1 cellular context compared by ENCODE assay signal in the genomic region with DNA sequence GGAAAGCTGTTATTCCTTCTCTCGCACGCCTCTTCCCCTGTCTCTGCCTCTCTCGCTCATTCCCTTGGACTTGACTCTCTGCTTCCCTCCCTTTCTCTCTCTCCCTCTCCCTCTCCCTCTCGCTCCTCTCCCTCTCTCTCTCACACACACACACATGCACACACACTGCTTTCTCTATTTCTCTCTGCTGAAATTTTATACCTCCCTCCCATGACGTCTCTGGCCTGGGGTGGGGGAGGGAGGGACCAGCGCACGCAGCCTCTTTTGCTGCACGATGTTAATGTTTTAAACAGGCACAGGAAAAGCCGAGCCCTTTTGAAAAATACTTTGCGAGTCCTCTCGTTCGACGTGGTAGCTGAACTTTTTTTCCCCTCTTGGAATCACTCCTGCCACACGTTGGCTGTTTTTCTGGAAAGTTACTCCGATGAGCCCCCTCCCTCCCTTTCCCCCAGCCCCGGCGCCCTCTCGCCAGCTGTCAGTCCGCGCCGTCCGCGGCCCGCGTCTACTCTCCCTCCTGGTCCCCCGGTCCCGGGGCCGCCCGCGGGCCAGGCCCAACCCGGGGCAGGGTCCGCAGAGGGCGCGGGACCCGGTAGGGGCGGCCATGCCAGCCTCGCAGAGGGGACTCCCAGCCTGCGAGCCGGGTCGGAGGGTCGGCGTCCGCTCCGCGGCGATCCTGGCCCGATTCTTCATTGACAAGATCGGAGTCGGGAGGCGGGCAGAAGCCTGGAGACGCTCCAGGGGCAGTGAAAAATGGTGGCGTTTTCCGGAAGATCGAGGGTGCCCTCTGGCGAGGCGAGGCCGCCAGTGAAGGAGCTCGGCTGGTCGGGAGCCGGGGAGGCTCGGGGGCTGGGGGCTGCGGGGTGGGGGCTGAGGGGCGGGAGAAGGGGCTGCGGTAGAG.
TF ChIP-seq lines count a peak whose summit lies in the region.

A gene (minus strand): TSS at position 170 of the 898 bp plus-strand sequence. CDS start 1,102 bp downstream, outside the sequence.

TF ChIP-seq in WTC11, 78 proteins besides CTCF, POLR2A, EP300 and RAD21 (continued from another document):
- TF ChIP-seq, protein P1, sequence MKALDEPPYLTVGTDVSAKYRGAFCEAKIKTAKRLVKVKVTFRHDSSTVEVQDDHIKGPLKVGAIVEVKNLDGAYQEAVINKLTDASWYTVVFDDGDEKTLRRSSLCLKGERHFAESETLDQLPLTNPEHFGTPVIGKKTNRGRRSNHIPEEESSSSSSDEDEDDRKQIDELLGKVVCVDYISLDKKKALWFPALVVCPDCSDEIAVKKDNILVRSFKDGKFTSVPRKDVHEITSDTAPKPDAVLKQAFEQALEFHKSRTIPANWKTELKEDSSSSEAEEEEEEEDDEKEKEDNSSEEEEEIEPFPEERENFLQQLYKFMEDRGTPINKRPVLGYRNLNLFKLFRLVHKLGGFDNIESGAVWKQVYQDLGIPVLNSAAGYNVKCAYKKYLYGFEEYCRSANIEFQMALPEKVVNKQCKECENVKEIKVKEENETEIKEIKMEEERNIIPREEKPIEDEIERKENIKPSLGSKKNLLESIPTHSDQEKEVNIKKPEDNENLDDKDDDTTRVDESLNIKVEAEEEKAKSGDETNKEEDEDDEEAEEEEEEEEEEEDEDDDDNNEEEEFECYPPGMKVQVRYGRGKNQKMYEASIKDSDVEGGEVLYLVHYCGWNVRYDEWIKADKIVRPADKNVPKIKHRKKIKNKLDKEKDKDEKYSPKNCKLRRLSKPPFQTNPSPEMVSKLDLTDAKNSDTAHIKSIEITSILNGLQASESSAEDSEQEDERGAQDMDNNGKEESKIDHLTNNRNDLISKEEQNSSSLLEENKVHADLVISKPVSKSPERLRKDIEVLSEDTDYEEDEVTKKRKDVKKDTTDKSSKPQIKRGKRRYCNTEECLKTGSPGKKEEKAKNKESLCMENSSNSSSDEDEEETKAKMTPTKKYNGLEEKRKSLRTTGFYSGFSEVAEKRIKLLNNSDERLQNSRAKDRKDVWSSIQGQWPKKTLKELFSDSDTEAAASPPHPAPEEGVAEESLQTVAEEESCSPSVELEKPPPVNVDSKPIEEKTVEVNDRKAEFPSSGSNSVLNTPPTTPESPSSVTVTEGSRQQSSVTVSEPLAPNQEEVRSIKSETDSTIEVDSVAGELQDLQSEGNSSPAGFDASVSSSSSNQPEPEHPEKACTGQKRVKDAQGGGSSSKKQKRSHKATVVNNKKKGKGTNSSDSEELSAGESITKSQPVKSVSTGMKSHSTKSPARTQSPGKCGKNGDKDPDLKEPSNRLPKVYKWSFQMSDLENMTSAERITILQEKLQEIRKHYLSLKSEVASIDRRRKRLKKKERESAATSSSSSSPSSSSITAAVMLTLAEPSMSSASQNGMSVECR (CRISPR knock-in tag; IDR thresholded peaks at IDR 0.05; ENCODE audit: borderline replicate concordance): 0 out of 2 replicates have a peak, but pooled peaks have one; percentile 59
- TF ChIP-seq TP53 (CRISPR knock-in tag; IDR thresholded peaks at IDR 0.05) (no peak), TEAD4 (CRISPR knock-in tag; IDR thresholded peaks at IDR 0.05) (no peak), CREB1 (CRISPR knock-in tag; IDR thresholded peaks at IDR 0.05) (no peak), FOXP1 (CRISPR knock-in tag; IDR thresholded peaks at IDR 0.05; ENCODE audit: borderline replicate concordance) (no peak), ZNF416 (CRISPR knock-in tag; IDR thresholded peaks at IDR 0.05) (no peak), NR2C2 (CRISPR knock-in tag; IDR thresholded peaks at IDR 0.05) (no peak), TEAD1 (CRISPR knock-in tag; IDR thresholded peaks at IDR 0.05) (no peak), ZNF671 (CRISPR knock-in tag; IDR thresholded peaks at IDR 0.05) (no peak), SMAD4 (CRISPR knock-in tag; IDR thresholded peaks at IDR 0.05) (no peak), ZNF121 (CRISPR knock-in tag; IDR thresholded peaks at IDR 0.05) (no peak), NFE2L1 (CRISPR knock-in tag; IDR thresholded peaks at IDR 0.05) (no peak), SMAD3 (CRISPR knock-in tag; IDR thresholded peaks at IDR 0.05; ENCODE audit: borderline replicate concordance) (no peak), ATF1 (CRISPR knock-in tag; IDR thresholded peaks at IDR 0.05) (no peak), FOXK1 (CRISPR knock-in tag; IDR thresholded peaks at IDR 0.05) (0 out of 2 replicates have a peak, but pooled peaks have one; percentile 3), FOXJ3 (CRISPR knock-in tag; IDR thresholded peaks at IDR 0.05; ENCODE audit: borderline replicate concordance) (no peak), ZNF138 (CRISPR knock-in tag; conservative IDR thresholded peaks at IDR 0.05) (no peak), HMGA2 (CRISPR knock-in tag; IDR thresholded peaks at IDR 0.05) (no peak)
- TF ChIP-seq, protein P2, sequence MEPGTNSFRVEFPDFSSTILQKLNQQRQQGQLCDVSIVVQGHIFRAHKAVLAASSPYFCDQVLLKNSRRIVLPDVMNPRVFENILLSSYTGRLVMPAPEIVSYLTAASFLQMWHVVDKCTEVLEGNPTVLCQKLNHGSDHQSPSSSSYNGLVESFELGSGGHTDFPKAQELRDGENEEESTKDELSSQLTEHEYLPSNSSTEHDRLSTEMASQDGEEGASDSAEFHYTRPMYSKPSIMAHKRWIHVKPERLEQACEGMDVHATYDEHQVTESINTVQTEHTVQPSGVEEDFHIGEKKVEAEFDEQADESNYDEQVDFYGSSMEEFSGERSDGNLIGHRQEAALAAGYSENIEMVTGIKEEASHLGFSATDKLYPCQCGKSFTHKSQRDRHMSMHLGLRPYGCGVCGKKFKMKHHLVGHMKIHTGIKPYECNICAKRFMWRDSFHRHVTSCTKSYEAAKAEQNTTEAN (CRISPR knock-in tag; IDR thresholded peaks at IDR 0.05): no peak
- TF ChIP-seq, protein P3, sequence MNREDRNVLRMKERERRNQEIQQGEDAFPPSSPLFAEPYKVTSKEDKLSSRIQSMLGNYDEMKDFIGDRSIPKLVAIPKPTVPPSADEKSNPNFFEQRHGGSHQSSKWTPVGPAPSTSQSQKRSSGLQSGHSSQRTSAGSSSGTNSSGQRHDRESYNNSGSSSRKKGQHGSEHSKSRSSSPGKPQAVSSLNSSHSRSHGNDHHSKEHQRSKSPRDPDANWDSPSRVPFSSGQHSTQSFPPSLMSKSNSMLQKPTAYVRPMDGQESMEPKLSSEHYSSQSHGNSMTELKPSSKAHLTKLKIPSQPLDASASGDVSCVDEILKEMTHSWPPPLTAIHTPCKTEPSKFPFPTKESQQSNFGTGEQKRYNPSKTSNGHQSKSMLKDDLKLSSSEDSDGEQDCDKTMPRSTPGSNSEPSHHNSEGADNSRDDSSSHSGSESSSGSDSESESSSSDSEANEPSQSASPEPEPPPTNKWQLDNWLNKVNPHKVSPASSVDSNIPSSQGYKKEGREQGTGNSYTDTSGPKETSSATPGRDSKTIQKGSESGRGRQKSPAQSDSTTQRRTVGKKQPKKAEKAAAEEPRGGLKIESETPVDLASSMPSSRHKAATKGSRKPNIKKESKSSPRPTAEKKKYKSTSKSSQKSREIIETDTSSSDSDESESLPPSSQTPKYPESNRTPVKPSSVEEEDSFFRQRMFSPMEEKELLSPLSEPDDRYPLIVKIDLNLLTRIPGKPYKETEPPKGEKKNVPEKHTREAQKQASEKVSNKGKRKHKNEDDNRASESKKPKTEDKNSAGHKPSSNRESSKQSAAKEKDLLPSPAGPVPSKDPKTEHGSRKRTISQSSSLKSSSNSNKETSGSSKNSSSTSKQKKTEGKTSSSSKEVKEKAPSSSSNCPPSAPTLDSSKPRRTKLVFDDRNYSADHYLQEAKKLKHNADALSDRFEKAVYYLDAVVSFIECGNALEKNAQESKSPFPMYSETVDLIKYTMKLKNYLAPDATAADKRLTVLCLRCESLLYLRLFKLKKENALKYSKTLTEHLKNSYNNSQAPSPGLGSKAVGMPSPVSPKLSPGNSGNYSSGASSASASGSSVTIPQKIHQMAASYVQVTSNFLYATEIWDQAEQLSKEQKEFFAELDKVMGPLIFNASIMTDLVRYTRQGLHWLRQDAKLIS (CRISPR knock-in tag; IDR thresholded peaks at IDR 0.05; ENCODE audit: borderline replicate concordance): no peak
- TF ChIP-seq, protein P4, sequence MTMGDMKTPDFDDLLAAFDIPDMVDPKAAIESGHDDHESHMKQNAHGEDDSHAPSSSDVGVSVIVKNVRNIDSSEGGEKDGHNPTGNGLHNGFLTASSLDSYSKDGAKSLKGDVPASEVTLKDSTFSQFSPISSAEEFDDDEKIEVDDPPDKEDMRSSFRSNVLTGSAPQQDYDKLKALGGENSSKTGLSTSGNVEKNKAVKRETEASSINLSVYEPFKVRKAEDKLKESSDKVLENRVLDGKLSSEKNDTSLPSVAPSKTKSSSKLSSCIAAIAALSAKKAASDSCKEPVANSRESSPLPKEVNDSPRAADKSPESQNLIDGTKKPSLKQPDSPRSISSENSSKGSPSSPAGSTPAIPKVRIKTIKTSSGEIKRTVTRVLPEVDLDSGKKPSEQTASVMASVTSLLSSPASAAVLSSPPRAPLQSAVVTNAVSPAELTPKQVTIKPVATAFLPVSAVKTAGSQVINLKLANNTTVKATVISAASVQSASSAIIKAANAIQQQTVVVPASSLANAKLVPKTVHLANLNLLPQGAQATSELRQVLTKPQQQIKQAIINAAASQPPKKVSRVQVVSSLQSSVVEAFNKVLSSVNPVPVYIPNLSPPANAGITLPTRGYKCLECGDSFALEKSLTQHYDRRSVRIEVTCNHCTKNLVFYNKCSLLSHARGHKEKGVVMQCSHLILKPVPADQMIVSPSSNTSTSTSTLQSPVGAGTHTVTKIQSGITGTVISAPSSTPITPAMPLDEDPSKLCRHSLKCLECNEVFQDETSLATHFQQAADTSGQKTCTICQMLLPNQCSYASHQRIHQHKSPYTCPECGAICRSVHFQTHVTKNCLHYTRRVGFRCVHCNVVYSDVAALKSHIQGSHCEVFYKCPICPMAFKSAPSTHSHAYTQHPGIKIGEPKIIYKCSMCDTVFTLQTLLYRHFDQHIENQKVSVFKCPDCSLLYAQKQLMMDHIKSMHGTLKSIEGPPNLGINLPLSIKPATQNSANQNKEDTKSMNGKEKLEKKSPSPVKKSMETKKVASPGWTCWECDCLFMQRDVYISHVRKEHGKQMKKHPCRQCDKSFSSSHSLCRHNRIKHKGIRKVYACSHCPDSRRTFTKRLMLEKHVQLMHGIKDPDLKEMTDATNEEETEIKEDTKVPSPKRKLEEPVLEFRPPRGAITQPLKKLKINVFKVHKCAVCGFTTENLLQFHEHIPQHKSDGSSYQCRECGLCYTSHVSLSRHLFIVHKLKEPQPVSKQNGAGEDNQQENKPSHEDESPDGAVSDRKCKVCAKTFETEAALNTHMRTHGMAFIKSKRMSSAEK (CRISPR knock-in tag; IDR thresholded peaks at IDR 0.05; ENCODE audit: borderline replicate concordance): no peak
- TF ChIP-seq, protein P5, sequence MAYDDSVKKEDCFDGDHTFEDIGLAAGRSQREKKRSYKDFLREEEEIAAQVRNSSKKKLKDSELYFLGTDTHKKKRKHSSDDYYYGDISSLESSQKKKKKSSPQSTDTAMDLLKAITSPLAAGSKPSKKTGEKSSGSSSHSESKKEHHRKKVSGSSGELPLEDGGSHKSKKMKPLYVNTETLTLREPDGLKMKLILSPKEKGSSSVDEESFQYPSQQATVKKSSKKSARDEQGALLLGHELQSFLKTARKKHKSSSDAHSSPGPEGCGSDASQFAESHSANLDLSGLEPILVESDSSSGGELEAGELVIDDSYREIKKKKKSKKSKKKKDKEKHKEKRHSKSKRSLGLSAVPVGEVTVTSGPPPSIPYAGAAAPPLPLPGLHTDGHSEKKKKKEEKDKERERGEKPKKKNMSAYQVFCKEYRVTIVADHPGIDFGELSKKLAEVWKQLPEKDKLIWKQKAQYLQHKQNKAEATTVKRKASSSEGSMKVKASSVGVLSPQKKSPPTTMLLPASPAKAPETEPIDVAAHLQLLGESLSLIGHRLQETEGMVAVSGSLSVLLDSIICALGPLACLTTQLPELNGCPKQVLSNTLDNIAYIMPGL (CRISPR knock-in tag; IDR thresholded peaks at IDR 0.05): peak; percentile 95
- TF ChIP-seq, protein P6, sequence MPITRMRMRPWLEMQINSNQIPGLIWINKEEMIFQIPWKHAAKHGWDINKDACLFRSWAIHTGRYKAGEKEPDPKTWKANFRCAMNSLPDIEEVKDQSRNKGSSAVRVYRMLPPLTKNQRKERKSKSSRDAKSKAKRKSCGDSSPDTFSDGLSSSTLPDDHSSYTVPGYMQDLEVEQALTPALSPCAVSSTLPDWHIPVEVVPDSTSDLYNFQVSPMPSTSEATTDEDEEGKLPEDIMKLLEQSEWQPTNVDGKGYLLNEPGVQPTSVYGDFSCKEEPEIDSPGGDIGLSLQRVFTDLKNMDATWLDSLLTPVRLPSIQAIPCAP (CRISPR knock-in tag; IDR thresholded peaks at IDR 0.05): no peak
- TF ChIP-seq, protein P7, sequence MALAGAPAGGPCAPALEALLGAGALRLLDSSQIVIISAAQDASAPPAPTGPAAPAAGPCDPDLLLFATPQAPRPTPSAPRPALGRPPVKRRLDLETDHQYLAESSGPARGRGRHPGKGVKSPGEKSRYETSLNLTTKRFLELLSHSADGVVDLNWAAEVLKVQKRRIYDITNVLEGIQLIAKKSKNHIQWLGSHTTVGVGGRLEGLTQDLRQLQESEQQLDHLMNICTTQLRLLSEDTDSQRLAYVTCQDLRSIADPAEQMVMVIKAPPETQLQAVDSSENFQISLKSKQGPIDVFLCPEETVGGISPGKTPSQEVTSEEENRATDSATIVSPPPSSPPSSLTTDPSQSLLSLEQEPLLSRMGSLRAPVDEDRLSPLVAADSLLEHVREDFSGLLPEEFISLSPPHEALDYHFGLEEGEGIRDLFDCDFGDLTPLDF (CRISPR knock-in tag; IDR thresholded peaks at IDR 0.05): no peak
- TF ChIP-seq, protein P8, sequence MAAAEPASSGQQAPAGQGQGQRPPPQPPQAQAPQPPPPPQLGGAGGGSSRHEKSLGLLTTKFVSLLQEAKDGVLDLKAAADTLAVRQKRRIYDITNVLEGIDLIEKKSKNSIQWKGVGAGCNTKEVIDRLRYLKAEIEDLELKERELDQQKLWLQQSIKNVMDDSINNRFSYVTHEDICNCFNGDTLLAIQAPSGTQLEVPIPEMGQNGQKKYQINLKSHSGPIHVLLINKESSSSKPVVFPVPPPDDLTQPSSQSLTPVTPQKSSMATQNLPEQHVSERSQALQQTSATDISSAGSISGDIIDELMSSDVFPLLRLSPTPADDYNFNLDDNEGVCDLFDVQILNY (CRISPR knock-in tag; IDR thresholded peaks at IDR 0.05): no peak
- TF ChIP-seq, protein P9, sequence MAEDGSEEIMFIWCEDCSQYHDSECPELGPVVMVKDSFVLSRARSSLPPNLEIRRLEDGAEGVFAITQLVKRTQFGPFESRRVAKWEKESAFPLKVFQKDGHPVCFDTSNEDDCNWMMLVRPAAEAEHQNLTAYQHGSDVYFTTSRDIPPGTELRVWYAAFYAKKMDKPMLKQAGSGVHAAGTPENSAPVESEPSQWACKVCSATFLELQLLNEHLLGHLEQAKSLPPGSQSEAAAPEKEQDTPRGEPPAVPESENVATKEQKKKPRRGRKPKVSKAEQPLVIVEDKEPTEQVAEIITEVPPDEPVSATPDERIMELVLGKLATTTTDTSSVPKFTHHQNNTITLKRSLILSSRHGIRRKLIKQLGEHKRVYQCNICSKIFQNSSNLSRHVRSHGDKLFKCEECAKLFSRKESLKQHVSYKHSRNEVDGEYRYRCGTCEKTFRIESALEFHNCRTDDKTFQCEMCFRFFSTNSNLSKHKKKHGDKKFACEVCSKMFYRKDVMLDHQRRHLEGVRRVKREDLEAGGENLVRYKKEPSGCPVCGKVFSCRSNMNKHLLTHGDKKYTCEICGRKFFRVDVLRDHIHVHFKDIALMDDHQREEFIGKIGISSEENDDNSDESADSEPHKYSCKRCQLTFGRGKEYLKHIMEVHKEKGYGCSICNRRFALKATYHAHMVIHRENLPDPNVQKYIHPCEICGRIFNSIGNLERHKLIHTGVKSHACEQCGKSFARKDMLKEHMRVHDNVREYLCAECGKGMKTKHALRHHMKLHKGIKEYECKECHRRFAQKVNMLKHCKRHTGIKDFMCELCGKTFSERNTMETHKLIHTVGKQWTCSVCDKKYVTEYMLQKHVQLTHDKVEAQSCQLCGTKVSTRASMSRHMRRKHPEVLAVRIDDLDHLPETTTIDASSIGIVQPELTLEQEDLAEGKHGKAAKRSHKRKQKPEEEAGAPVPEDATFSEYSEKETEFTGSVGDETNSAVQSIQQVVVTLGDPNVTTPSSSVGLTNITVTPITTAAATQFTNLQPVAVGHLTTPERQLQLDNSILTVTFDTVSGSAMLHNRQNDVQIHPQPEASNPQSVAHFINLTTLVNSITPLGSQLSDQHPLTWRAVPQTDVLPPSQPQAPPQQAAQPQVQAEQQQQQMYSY (CRISPR knock-in tag; IDR thresholded peaks at IDR 0.05): no peak
